19 cellular contexts compared by ENCODE assay signal in the genomic region with DNA sequence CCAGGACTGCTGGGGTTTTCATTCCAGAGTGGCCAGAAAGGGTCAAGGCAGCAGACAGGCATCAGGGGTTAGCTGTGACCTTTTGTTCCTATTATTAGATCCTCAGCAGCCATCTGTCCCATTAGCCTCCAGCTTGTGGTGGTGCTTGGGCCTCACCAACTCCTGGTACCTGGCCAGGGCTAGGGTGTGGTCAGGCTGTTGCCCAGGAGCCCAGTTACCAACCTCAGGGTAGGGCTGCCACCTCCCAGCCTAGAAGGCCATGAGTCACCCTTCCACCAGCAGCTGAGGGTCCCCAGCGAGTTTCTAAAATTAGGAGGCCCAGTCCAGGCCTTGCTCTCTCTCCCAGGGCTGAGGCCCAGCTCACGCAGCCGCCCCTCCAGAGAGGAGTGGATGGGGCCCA. TPM values are rescaled to one million over a fixed set of nuclear protein-coding genes. Genes with fewer than 3 reads are reported as not detected.
DNase-seq lines count a peak whose midpoint lies in the region; ATAC-seq, FAIRE-seq and TF ChIP-seq lines count a peak whose summit lies in the region.
"Had no signal": no experiment of that assay in that cellular context is flagged by ENCODE, and none has a peak within 500 bp of the region (broad histone marks: within the 10 kb centered on the region; RNA-seq: fewer than 3 reads in every experiment).

No MANE protein-coding gene starts in this region.

- intact Hi-C loops in heart left ventricle (cut with DNase I), result no loop called here
- intact Hi-C loops in gastrocnemius medialis (cut with DNase I; ENCODE audit: low total_unique reads), result no loop called here

- ATAC-seq in heart left ventricle (peak; percentile 5 to 67 (median 60)), gastrocnemius medialis (peak; percentile 84 to 86), GM21367 (IDR thresholded peaks at IDR 0.05; ENCODE audit: unreplicated experiment) (no peak)

- WGBS in GM23248 (ENCODE audit: low coverage in 1 of 2, low lambda C conversion rate in 2 of 2, missing lambda C conversion rate in 2 of 2), 2 experiments, result 56 to 66% methylated on average over 3 of the region's 3 CpGs
- 50 to 69% (median 65%) methylated on average over 1 to 3 of the region's 3 CpGs; no CpG with 5 or more reads in 1 of the 4 donors for WGBS in heart left ventricle, 4 donors

- H4K20me1 ChIP-seq in GM23248 (ENCODE audit: insufficient read depth), result no peaks in the 10 kb centered on the region

- no peak overlapping the region for H2AFZ ChIP-seq in GM23248

- DNase-seq in GM23248 (peak; percentile 34), SW480 (ENCODE audit: low spot score) (peak; percentile 41), heart left ventricle (peak in 3 of 5 donors; percentile 60 to 75 (median 63)), gastrocnemius medialis (peak; percentile 95 to 99), NCI-H345 treated with DMSO at 0.1 percent for 48 hours (lab: John Stamatoyannopoulos, UW; ENCODE audit: unreplicated experiment) (no peak), frontal cortex (ENCODE audit: low spot score in 2 of 2) (no peak), NCI-H2107 treated with DMSO at 0.1 percent for 48 hours (lab: John Stamatoyannopoulos, UW; ENCODE audit: unreplicated experiment) (no peak)
- DNase-seq: activated CD4-positive, alpha-beta T cell treated with anti-CD3 and anti-CD28 coated beads, Interleukin-2, amount 50 U/mL, for 1 hour; AML-193; brain microvascular endothelial cell; DMS79 treated with DMSO at 0.1 percent for 48 hours; effector CD8-positive, alpha-beta T cell; NCI-H1417 treated with DMSO at 0.1 percent for 48 hours; NCI-H510A treated with DMSO at 0.1 percent for 48 hours; occipital lobe; Peyer's patch; T-helper 2 cell had no signal

- H3F3A ChIP-seq in GM23248 (ENCODE audit: insufficient read depth), result peaks cover 29% of the 10 kb centered on the region

- H3K9me3 ChIP-seq in GM23248 (ENCODE audit: low read depth), result no peaks in the 10 kb centered on the region
- H3K9me3 ChIP-seq in heart left ventricle, result no peaks in the 10 kb centered on the region
- no peaks in the 10 kb centered on the region for H3K9me3 ChIP-seq in gastrocnemius medialis
- H3K9me3 ChIP-seq: Peyer's patch had no signal

- H3K4me1 ChIP-seq in GM23248 (ENCODE audit: insufficient read depth), result peaks cover 29% of the 10 kb centered on the region
- H3K4me1 ChIP-seq in heart left ventricle, result peaks cover 0 to 26% (median 10%) of the 10 kb centered on the region in 12 donors
- peaks cover 19 to 37% of the 10 kb centered on the region in 2 donors for H3K4me1 ChIP-seq in gastrocnemius medialis

- no peak for TF ChIP-seq POLR2A in heart left ventricle (IDR thresholded peaks at IDR 0.05)
- no peak for TF ChIP-seq POLR2A in gastrocnemius medialis (IDR thresholded peaks at IDR 0.05)

- no peak overlapping the region for H3K4me2 ChIP-seq in GM23248 (ENCODE audit: unreplicated experiment)

- TF ChIP-seq CTCF in heart left ventricle (IDR thresholded peaks at IDR 0.05) (no peak), gastrocnemius medialis (IDR thresholded peaks at IDR 0.05 in 4 of 5, conservative IDR thresholded peaks at IDR 0.05 in 1 of 5) (no peak)

- H3K4me3 ChIP-seq in GM23248 (no peak overlapping the region), heart left ventricle (no peak overlapping the region), gastrocnemius medialis (no peak overlapping the region)
- H3K4me3 ChIP-seq: Peyer's patch had no signal

- no peaks in the 10 kb centered on the region for H3K9me2 ChIP-seq in GM23248 (ENCODE audit: insufficient read depth)

- H3K27ac ChIP-seq in GM23248, result no peak overlapping the region
- H3K27ac ChIP-seq in heart left ventricle, result peak overlapping the region in 9 of 12 donors; percentile 13 to 72 (median 52)
- peak overlapping the region; percentile 89 to 97 (median 93) for H3K27ac ChIP-seq in gastrocnemius medialis
- H3K27ac ChIP-seq: brain microvascular endothelial cell, Peyer's patch had no signal

- no peaks in the 10 kb centered on the region for H3K27me3 ChIP-seq in GM23248 (replicated peaks; ENCODE audit: insufficient read depth)
- no peaks in the 10 kb centered on the region for H3K27me3 ChIP-seq in heart left ventricle
- no peaks in the 10 kb centered on the region for H3K27me3 ChIP-seq in gastrocnemius medialis
- H3K27me3 ChIP-seq: brain microvascular endothelial cell, Peyer's patch had no signal

- in situ Hi-C loops in GM23248 (cut with MboI), result no loop called here
- in situ Hi-C loops in gastrocnemius medialis (cut with MboI; ENCODE audit: low sequenced_read_pairs in 4 of 4), result loop anchor here in 1 of 4 donors (25.0 kb wide), 1 partner anchor 925 kb away; a partner anchor contains a TSS

- H3K36me3 ChIP-seq in GM23248 (ENCODE audit: low read depth) (peaks cover 46% of the 10 kb centered on the region), heart left ventricle (peaks cover 0 to 99% (median 86%) of the 10 kb centered on the region in 9 donors), gastrocnemius medialis (peaks cover 0 to 88% of the 10 kb centered on the region in 2 donors)

- H3K79me2 ChIP-seq in GM23248 (ENCODE audit: insufficient read depth), result peaks cover 4% of the 10 kb centered on the region; the same call in 1 of the 2 replicates

- H3K9ac ChIP-seq in GM23248, result no peak overlapping the region

- no peak for FAIRE-seq in frontal cortex (lab: Jason Lieb, UNC)
- FAIRE-seq: urothelium cell line had no signal

RNA-seq across cellular contexts. Expression of a gene that starts 12.2 kb away (rescaled TPM):
- total RNA-seq in GM23248 (2014; rRNA removed; shearing (Covaris generic)), result 166 and 203 TPM in 2 replicates
- 143 and 145 TPM in 2 replicates for polyA plus RNA-seq in GM23248 (2016; fragmentation: Nextera tagmentation; extraction: Ambion mirVana)
- total RNA-seq in heart left ventricle, result 10 to 100 TPM; 30.5 to 98.6 (median 46.0) TPM
- 100 to 1,000 TPM in 1 of 2 donors, 10 to 100 TPM in 1; 26.1 to 150 TPM for polyA plus RNA-seq in heart left ventricle
- total RNA-seq in gastrocnemius medialis, result 100 to 1,000 TPM in 1 of 4 donors, 10 to 100 TPM in 3; 68.2 to 128 (median 78.6) TPM
- total RNA-seq in frontal cortex, result 38.7 TPM

RNA-seq across cellular contexts. Expression of a gene that starts 12.3 kb away (rescaled TPM):
- 12.3 and 17.2 TPM in 2 replicates for total RNA-seq in GM23248 (2014; rRNA removed; shearing (Covaris generic))
- polyA plus RNA-seq in GM23248 (2016; fragmentation: Nextera tagmentation; extraction: Ambion mirVana) (15.1 and 15.4 TPM in 2 replicates), heart left ventricle (10 to 100 TPM; 19.0 to 31.3 TPM)
- total RNA-seq in heart left ventricle (10 to 100 TPM; 14.8 to 31.1 (median 25.9) TPM), gastrocnemius medialis (10 to 100 TPM; 16.2 to 49.4 (median 22.8) TPM), frontal cortex (8.6 TPM)

RNA-seq across cellular contexts. Expression of a gene that starts 41.4 kb away (rescaled TPM):
- total RNA-seq in GM23248 (2014; rRNA removed; shearing (Covaris generic)), result 62.1 and 76.4 TPM in 2 replicates
- 42.4 and 44.1 TPM in 2 replicates for polyA plus RNA-seq in GM23248 (2016; fragmentation: Nextera tagmentation; extraction: Ambion mirVana)
- total RNA-seq in heart left ventricle, result 10 to 100 TPM in 5 of 9 donors, 1 to 10 TPM in 4; 7.0 to 20.0 (median 11.1) TPM
- polyA plus RNA-seq in heart left ventricle, result 1 to 10 TPM; 6.1 to 9.2 TPM
- 10 to 100 TPM; 22.0 to 30.6 (median 27.0) TPM for total RNA-seq in gastrocnemius medialis
- 9.8 TPM for total RNA-seq in frontal cortex

RNA-seq across cellular contexts. Expression of a gene that starts 41.6 kb away (rescaled TPM):
- 9.4 and 10.4 TPM in 2 replicates for total RNA-seq in GM23248 (2014; rRNA removed; shearing (Covaris generic))
- polyA plus RNA-seq in GM23248 (2016; fragmentation: Nextera tagmentation; extraction: Ambion mirVana), result 32.3 and 32.4 TPM in 2 replicates
- total RNA-seq in heart left ventricle, result 10 to 100 TPM; 11.6 to 15.9 (median 13.7) TPM
- polyA plus RNA-seq in heart left ventricle, result 10 to 100 TPM; 11.7 to 14.0 TPM
- total RNA-seq in gastrocnemius medialis, result 10 to 100 TPM; 11.6 to 16.8 (median 14.2) TPM
- 13.5 TPM for total RNA-seq in frontal cortex

Comparison
In these comparisons a context has a peak if more than half of its experiments do, and no peak if none do; other contexts are left out.
1. DNase-seq: peak in GM23248 (single experiment), SW480 (single experiment), heart left ventricle (3 of 5) and gastrocnemius medialis (2 of 2); none in NCI-H345 treated with DMSO at 0.1 percent for 48 hours (single experiment), frontal cortex (0 of 2) and NCI-H2107 treated with DMSO at 0.1 percent for 48 hours (single experiment).